ENCODE assay signal across 1 cellular context in genomic region chr11:63938481-63939350, GRCh38.
TF ChIP-seq lines count a peak whose summit lies in the region.

NAA40 (plus strand) TSS chr11:63939002; CDS start chr11:63939097, 95 bp downstream.

TF ChIP-seq in HepG2, 621 proteins besides CTCF, POLR2A, EP300 and RAD21 (continued from another document and continues in another):
- no peak for TF ChIP-seq TFDP1 (CRISPR knock-in tag; IDR thresholded peaks at IDR 0.05; ENCODE audit: borderline replicate concordance)
- TF ChIP-seq SUZ12 (IDR thresholded peaks at IDR 0.05; ENCODE audit: low read depth, low read length): no peak
- peak; percentile 91 for TF ChIP-seq ZNF740 (CRISPR knock-in tag; IDR thresholded peaks at IDR 0.05)
- peak; percentile 71 for TF ChIP-seq HCFC1 (IDR thresholded peaks at IDR 0.05; ENCODE audit: low read depth, low read length)
- TF ChIP-seq ZMYM3 (CRISPR knock-in tag; IDR thresholded peaks at IDR 0.05): no peak
- TF ChIP-seq ZNF138 (CRISPR knock-in tag; IDR thresholded peaks at IDR 0.05; ENCODE audit: low read depth): no peak; the same call in 1 of the 2 replicates
- TF ChIP-seq ZNF510 (CRISPR knock-in tag; IDR thresholded peaks at IDR 0.05; ENCODE audit: low read depth): no peak
- TF ChIP-seq ZC3H4 (CRISPR knock-in tag; IDR thresholded peaks at IDR 0.05; ENCODE audit: borderline replicate concordance): no peak
- TF ChIP-seq NR2F2 (IDR thresholded peaks at IDR 0.05; ENCODE audit: borderline replicate concordance, low read depth): peak; percentile 33; the same call in 1 of the 2 replicates
- peak; percentile 21; the same call in 1 of the 2 replicates for TF ChIP-seq ZMAT3 (CRISPR knock-in tag; conservative IDR thresholded peaks at IDR 0.05)
- TF ChIP-seq PITX1 (CRISPR knock-in tag; IDR thresholded peaks at IDR 0.05): no peak
- peak; percentile 36 for TF ChIP-seq TEAD3 (CRISPR knock-in tag; optimal IDR thresholded peaks at IDR 0.05; ENCODE audit: borderline replicate concordance)
- peak; percentile 58; the same call in 1 of the 2 replicates for TF ChIP-seq SALL1 (CRISPR knock-in tag; IDR thresholded peaks at IDR 0.05)
- no peak for TF ChIP-seq THYN1 (CRISPR knock-in tag; IDR thresholded peaks at IDR 0.05; ENCODE audit: borderline replicate concordance, low read depth)
- peak; percentile 66 for TF ChIP-seq MED1 (CRISPR knock-in tag; IDR thresholded peaks at IDR 0.05)
- no peak for TF ChIP-seq ZBTB21 (CRISPR knock-in tag; IDR thresholded peaks at IDR 0.05)
- no peak for TF ChIP-seq TGIF2 (CRISPR knock-in tag; IDR thresholded peaks at IDR 0.05)
- TF ChIP-seq NFAT5 (CRISPR knock-in tag; IDR thresholded peaks at IDR 0.05): no peak
- TF ChIP-seq ZNF207 (IDR thresholded peaks at IDR 0.05; ENCODE audit: borderline replicate concordance): no peak
- no peak for TF ChIP-seq JARID2 (CRISPR knock-in tag; IDR thresholded peaks at IDR 0.05; ENCODE audit: insufficient replicate concordance)
- TF ChIP-seq ZNF776 (CRISPR knock-in tag; IDR thresholded peaks at IDR 0.05): no peak
- TF ChIP-seq IRF2 (CRISPR knock-in tag; IDR thresholded peaks at IDR 0.05): 0 out of 2 replicates have a peak, but pooled peaks have one; percentile 41
- peak; percentile 61; the same call in 1 of the 2 replicates for TF ChIP-seq ZFP91 (CRISPR knock-in tag; IDR thresholded peaks at IDR 0.05; ENCODE audit: borderline replicate concordance)
- 0 out of 2 replicates have a peak, but pooled peaks have one; percentile 48 for TF ChIP-seq E2F5 (CRISPR knock-in tag; conservative IDR thresholded peaks at IDR 0.05)
- peak; percentile 41; the same call in 1 of the 2 replicates for TF ChIP-seq SIN3B (IDR thresholded peaks at IDR 0.05; ENCODE audit: low read length)
- TF ChIP-seq CSRNP1 (CRISPR knock-in tag; IDR thresholded peaks at IDR 0.05): 0 out of 2 replicates have a peak, but pooled peaks have one; percentile 59
- TF ChIP-seq CREB1 (IDR thresholded peaks at IDR 0.05): peak; percentile 96
- TF ChIP-seq CREB1 (CRISPR knock-in tag; IDR thresholded peaks at IDR 0.05): peak; percentile 91
- TF ChIP-seq CBX1 (IDR thresholded peaks at IDR 0.05; ENCODE audit: low read depth): no peak
- TF ChIP-seq MBD4 (IDR thresholded peaks at IDR 0.05; ENCODE audit: borderline replicate concordance, low read length): no peak
- TF ChIP-seq XRCC5 (optimal IDR thresholded peaks at IDR 0.05; ENCODE audit: low read length): no peak
- TF ChIP-seq HNRNPK (IDR thresholded peaks at IDR 0.05; ENCODE audit: low read depth, low read length, poor library complexity, severe bottlenecking): peak; percentile 82
- TF ChIP-seq ZNF432 (CRISPR knock-in tag; IDR thresholded peaks at IDR 0.05; ENCODE audit: borderline replicate concordance): no peak
- no peak for TF ChIP-seq ZNF333 (CRISPR knock-in tag; IDR thresholded peaks at IDR 0.05; ENCODE audit: borderline replicate concordance)
- TF ChIP-seq ATF3 (CRISPR knock-in tag; IDR thresholded peaks at IDR 0.05): no peak
- TF ChIP-seq ZFP90 (CRISPR knock-in tag; IDR thresholded peaks at IDR 0.05; ENCODE audit: borderline replicate concordance): no peak; the same call in 1 of the 2 replicates
- peak; percentile 94 for TF ChIP-seq MXD4 (CRISPR knock-in tag; IDR thresholded peaks at IDR 0.05)
- peak; percentile 46; the same call in 1 of the 2 replicates for TF ChIP-seq YEATS4 (CRISPR knock-in tag; IDR thresholded peaks at IDR 0.05; ENCODE audit: borderline replicate concordance)
- no peak for TF ChIP-seq NCOA1 (CRISPR knock-in tag; IDR thresholded peaks at IDR 0.05)
- TF ChIP-seq ATF7 (IDR thresholded peaks at IDR 0.05): no peak
- TF ChIP-seq ATF7 (CRISPR knock-in tag; IDR thresholded peaks at IDR 0.05): no peak
- no peak for TF ChIP-seq PRDM10 (CRISPR knock-in tag; IDR thresholded peaks at IDR 0.05; ENCODE audit: low read depth)
- no peak; the same call in 1 of the 2 replicates for TF ChIP-seq ZNF749 (CRISPR knock-in tag; IDR thresholded peaks at IDR 0.05; ENCODE audit: borderline replicate concordance)
- TF ChIP-seq IRX3 (CRISPR knock-in tag; IDR thresholded peaks at IDR 0.05; ENCODE audit: borderline replicate concordance, low read depth): no peak
- TF ChIP-seq ARNT2 (CRISPR knock-in tag; IDR thresholded peaks at IDR 0.05; ENCODE audit: low read depth): no peak
- TF ChIP-seq GATAD1 (CRISPR knock-in tag; IDR thresholded peaks at IDR 0.05): peak; percentile 92
- TF ChIP-seq ZNF362 (CRISPR knock-in tag; IDR thresholded peaks at IDR 0.05; ENCODE audit: borderline replicate concordance): no peak
- TF ChIP-seq KLF15 (CRISPR knock-in tag; IDR thresholded peaks at IDR 0.05; ENCODE audit: borderline replicate concordance): no peak
- no peak for TF ChIP-seq ZNF704 (CRISPR knock-in tag; IDR thresholded peaks at IDR 0.05; ENCODE audit: borderline replicate concordance)
- TF ChIP-seq KDM2A (CRISPR knock-in tag; IDR thresholded peaks at IDR 0.05; ENCODE audit: borderline replicate concordance, low read depth): peak; percentile 55; the same call in 1 of the 2 replicates
